1 cellular context compared by ENCODE assay signal in the genomic region with DNA sequence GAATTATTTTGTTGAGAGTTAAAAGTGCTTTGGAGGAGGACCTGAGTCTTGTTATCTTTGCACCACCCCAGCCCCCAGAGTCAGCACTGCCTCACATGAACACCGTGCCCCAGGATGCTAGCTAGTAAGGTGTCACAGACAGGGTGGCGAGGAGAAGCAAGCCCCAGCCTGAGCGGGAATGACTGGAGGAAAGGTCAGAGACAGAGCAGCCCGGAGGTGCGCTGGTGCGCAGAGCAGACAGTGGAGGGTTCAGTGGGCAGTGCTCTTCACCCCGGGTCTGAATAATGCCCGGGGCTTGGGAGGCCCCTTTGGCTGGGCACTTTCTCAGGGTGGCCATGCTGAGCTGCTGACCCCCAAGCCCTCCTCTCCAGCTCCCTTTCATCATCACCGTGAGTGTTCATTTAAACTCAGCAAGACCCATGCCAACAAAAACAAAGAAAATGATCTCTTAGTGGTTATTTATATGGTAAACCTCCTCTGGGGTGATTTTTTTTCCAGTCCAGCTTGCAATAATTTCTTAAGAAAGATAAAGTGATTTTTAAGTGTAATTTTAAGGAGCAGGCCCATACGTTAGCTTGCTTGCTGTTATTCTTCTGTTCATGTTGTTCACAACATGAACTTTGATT.
TF ChIP-seq lines count a peak whose summit lies in the region.

No MANE protein-coding gene starts in this region.

TF ChIP-seq in endothelial cell of umbilical vein, 7 proteins besides CTCF, POLR2A, EP300 and RAD21:
- TF ChIP-seq EZH2 (IDR thresholded peaks at IDR 0.05; ENCODE audit: borderline replicate concordance, low read depth, low read length, severe bottlenecking) (no peak), JUN (IDR thresholded peaks at IDR 0.05; ENCODE audit: borderline replicate concordance, insufficient read depth, insufficient read length, low read depth) (no peak), FOS (IDR thresholded peaks at IDR 0.05; ENCODE audit: borderline replicate concordance, insufficient read depth, low read length) (no peak), POLR2AphosphoS5 (IDR thresholded peaks at IDR 0.05; ENCODE audit: insufficient read depth, low read depth, low read length) (no peak), GATA2 (IDR thresholded peaks at IDR 0.05; ENCODE audit: insufficient read depth, insufficient read length, low read depth, low read length) (no peak), MYC (IDR thresholded peaks at IDR 0.05; ENCODE audit: low read depth, low read length) (no peak)
- TF ChIP-seq, protein P1, sequence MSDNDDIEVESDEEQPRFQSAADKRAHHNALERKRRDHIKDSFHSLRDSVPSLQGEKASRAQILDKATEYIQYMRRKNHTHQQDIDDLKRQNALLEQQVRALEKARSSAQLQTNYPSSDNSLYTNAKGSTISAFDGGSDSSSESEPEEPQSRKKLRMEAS (IDR thresholded peaks at IDR 0.05; ENCODE audit: insufficient read depth, insufficient read length): no peak
